ENCODE assay signal across 8 cellular contexts in genomic region chr2:25981596-25982272, GRCh38. TPM values are rescaled to one million over a fixed set of nuclear protein-coding genes. Genes with fewer than 3 reads are reported as not detected.
DNase-seq lines count a peak whose midpoint lies in the region; ATAC-seq and TF ChIP-seq lines count a peak whose summit lies in the region.

No MANE protein-coding gene starts in this region.

- no peak overlapping the region for H3K27ac Mint-ChIP-seq in endodermal cell

- H3K27me3 ChIP-seq in endodermal cell (ENCODE audit: control insufficient read depth, insufficient read depth, low read length, poor library complexity, severe bottlenecking): no peaks in the 10 kb centered on the region
- no peaks in the 10 kb centered on the region for H3K27me3 ChIP-seq in aorta (ENCODE audit: control insufficient read depth in 1 of 2, insufficient read depth in 2 of 2, low read length in 1 of 2)

- H3K4me3 Mint-ChIP-seq in endodermal cell: peak overlapping the region; percentile 66

- peaks cover 18% of the 10 kb centered on the region; the same call in 1 of the 2 replicates for H3K4me1 ChIP-seq in ES-I3 (ENCODE audit: insufficient read depth, low read length)
- peaks cover 25% of the 10 kb centered on the region for H3K4me1 ChIP-seq in endodermal cell (ENCODE audit: control insufficient read depth, insufficient read depth, low read length)
- peaks cover 0 to 5% of the 10 kb centered on the region in 2 donors for H3K4me1 ChIP-seq in aorta (ENCODE audit: control insufficient read depth in 1 of 2, insufficient read depth in 2 of 2, low read length in 2 of 2)

- H3K9me3 ChIP-seq in ES-I3 (ENCODE audit: control insufficient read depth, insufficient read depth, low read length): no peaks in the 10 kb centered on the region
- no peaks in the 10 kb centered on the region for H3K9me3 ChIP-seq in endodermal cell (ENCODE audit: control insufficient read depth, low read length)
- no peaks in the 10 kb centered on the region for H3K9me3 ChIP-seq in aorta (ENCODE audit: control insufficient read depth, low read length)

- H3K9me3 Mint-ChIP-seq in endodermal cell: no peaks in the 10 kb centered on the region

- no peaks in the 10 kb centered on the region for H3K27me3 Mint-ChIP-seq in endodermal cell (ENCODE audit: insufficient read depth)

- intact Hi-C loops in aorta (cut with DNase I): no loop called here

- DNase-seq in RPMI7951 (ENCODE audit: low read depth) (peak; percentile 15), endodermal cell (no peak), myocyte (ENCODE audit: low read depth) (peak; percentile 33), aorta (peak in 1 of 2 donors; percentile 78), HK-2 (ENCODE audit: unreplicated experiment) (no peak)

- ATAC-seq in GM21737 (IDR thresholded peaks at IDR 0.05; ENCODE audit: unreplicated experiment): peak; percentile 9
- ATAC-seq in aorta (ENCODE audit: low FRiP score): peak; percentile 56
- no peak for ATAC-seq in HG03025 (IDR thresholded peaks at IDR 0.05; ENCODE audit: low FRiP score, unreplicated experiment)

- peak overlapping the region; percentile 82 for H3K4me3 ChIP-seq in endodermal cell (ENCODE audit: low read length)
- H3K4me3 ChIP-seq in aorta (ENCODE audit: low read length in 2 of 2): peak overlapping the region; percentile 66 to 83

- peaks cover 10% of the 10 kb centered on the region for H3K36me3 Mint-ChIP-seq in endodermal cell (ENCODE audit: low read depth)

- H3K36me3 ChIP-seq in ES-I3 (ENCODE audit: insufficient read depth, low read length) (no peaks in the 10 kb centered on the region), endodermal cell (ENCODE audit: control insufficient read depth, insufficient read depth, low read length) (peaks cover 13% of the 10 kb centered on the region), aorta (ENCODE audit: control insufficient read depth in 1 of 2, insufficient read depth in 2 of 2, low read length in 1 of 2) (no peaks in the 10 kb centered on the region)

- 15 to 20% methylated on average over 24 to 44 of the region's 44 CpGs for WGBS in endodermal cell (ENCODE audit: insufficient coverage in 1 of 2, insufficient read length in 1 of 2), 2 experiments
- 13 to 15% methylated on average over 40 to 44 of the region's 44 CpGs for WGBS in aorta, 2 donors

- H3K27ac ChIP-seq in endodermal cell (ENCODE audit: low read depth, low read length): peak overlapping the region; percentile 76
- H3K27ac ChIP-seq in aorta (ENCODE audit: low read depth in 1 of 2, low read length in 2 of 2): no peak overlapping the region

- TF ChIP-seq CTCF in endodermal cell (conservative IDR thresholded peaks at IDR 0.05): no peak

- peak overlapping the region; percentile 87 for H3K9ac ChIP-seq in ES-I3 (ENCODE audit: low read depth, low read length)
- H3K9ac ChIP-seq in endodermal cell (ENCODE audit: extremely low read depth, low read length, poor library complexity, severe bottlenecking): peak overlapping the region; percentile 38

- peaks cover 50% of the 10 kb centered on the region for H3K4me1 Mint-ChIP-seq in endodermal cell

RNA-seq across cellular contexts. Expression of gene KIF3C, which starts 0.6 kb away (rescaled TPM):
- 10.5 and 25.8 TPM in 2 replicates for total RNA-seq in RPMI7951 (2014; rRNA removed; shearing (Covaris generic))
- 10 to 100 TPM; 42.9 to 51.4 TPM for total RNA-seq in endodermal cell
- 47.4 TPM for polyA plus RNA-seq in endodermal cell (2013, experiment 1 of 2)
- 43.6 TPM for polyA plus RNA-seq in endodermal cell (2013, experiment 2 of 2)
- total RNA-seq in myocyte: 5.4 and 8.6 TPM in 2 replicates
- polyA plus RNA-seq in myocyte (2012): 35.3 TPM
- total RNA-seq in aorta: 10 to 100 TPM; 13.5 to 20.7 TPM
- 1 to 10 TPM; 5.5 to 6.4 TPM for polyA plus RNA-seq in aorta

RNA-seq across cellular contexts. Expression of gene RAB10, which starts 52.1 kb away (rescaled TPM):
- total RNA-seq in RPMI7951 (2014; rRNA removed; shearing (Covaris generic)): 120 and 138 TPM in 2 replicates
- 100 to 1,000 TPM; 115 to 121 TPM for total RNA-seq in endodermal cell
- polyA plus RNA-seq in endodermal cell (2013, experiment 1 of 2): 102 TPM
- 95.8 TPM for polyA plus RNA-seq in endodermal cell (2013, experiment 2 of 2)
- 139 and 157 TPM in 2 replicates for total RNA-seq in myocyte
- 102 TPM for polyA plus RNA-seq in myocyte (2012)
- total RNA-seq in aorta: 10 to 100 TPM; 90.5 to 92.4 TPM
- 10 to 100 TPM; 45.8 to 47.6 TPM for polyA plus RNA-seq in aorta

Comparison
In these comparisons a context has a peak if more than half of its experiments do, and no peak if none do; other contexts are left out.
1. DNase-seq: peak in RPMI7951 (single experiment) and myocyte (single experiment); none in endodermal cell (single experiment) and HK-2 (single experiment).